Comparison of ENCODE assay signal across 7 cellular contexts in the genomic region with DNA sequence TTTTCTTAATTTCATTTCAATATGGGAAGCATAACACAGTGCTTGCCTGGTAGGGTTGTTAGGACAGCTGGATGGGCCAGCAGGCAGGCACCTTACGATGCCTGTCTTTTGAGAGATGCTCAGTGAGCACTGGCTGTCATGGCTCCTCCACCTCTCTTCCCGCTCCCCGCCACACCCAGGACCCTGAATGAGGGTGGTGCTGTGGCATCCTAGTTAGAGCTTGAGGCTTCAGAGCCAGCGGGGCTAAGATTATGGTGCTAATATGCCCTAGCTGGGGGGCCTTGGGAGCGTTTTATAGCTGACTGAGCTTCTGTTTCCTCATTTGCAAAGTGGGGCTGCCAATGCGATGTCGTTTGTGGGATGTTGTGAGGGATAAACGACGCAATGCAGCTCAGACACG.
"Had no signal": no experiment of that assay in that cellular context is flagged by ENCODE, and none has a peak within 500 bp of the region (broad histone marks: within the 10 kb centered on the region; RNA-seq: fewer than 3 reads in every experiment).

No MANE protein-coding gene starts in this region.

- H3K4me3 Mint-ChIP-seq: H9, IgD-negative memory B cell had no signal

- DNase-seq: GM23248, GOT3, H9, HCEC 1CT, KBM-7 had no signal

- H3K27ac Mint-ChIP-seq: H9, IgD-negative memory B cell had no signal

- FAIRE-seq: HepG2 had no signal

- H3K27ac ChIP-seq: GM23248 had no signal

- H3K4me3 ChIP-seq: GM23248 had no signal
